Comparison of ENCODE assay signal across 34 cellular contexts in the genomic region with DNA sequence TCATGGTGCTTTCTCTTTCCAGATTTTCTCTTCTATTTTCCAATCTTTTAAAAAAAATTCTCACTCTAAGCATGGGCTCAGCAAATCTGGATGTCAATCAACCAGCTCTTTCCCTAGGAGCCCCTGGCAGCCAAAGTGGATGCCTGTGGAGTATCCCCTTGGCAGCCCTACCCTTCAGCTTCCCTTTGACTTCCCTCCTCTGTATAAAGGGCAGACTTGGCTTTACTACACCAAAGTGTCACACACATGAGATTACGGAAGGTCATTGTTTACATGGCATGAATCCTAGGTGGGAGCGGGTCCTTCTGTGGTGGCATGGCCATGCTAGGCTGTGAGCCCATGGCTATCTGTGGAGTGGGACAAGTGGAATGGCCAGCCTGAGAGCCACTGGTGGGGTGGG.
"Had no signal": no experiment of that assay in that cellular context is flagged by ENCODE, and none has a peak within 500 bp of the region (broad histone marks: within the 10 kb centered on the region; RNA-seq: fewer than 3 reads in every experiment).

No MANE protein-coding gene starts in this region.

- FAIRE-seq: astrocyte, bronchial epithelial cell, K562 had no signal

- H3K9me3 Mint-ChIP-seq: activated naive CD4-positive, alpha-beta T cell treated with anti-CD3 and anti-CD28 coated beads for 36 hours had no signal

- H3K9me3 ChIP-seq: adrenal gland, body of pancreas, Peyer's patch had no signal

- H3K4me3 ChIP-seq: adrenal gland, body of pancreas, K562, Peyer's patch had no signal

- H3K4me3 Mint-ChIP-seq: activated B cell treated with CpG ODN at 0.5 μM for 24 hours; activated CD8-positive, alpha-beta T cell treated with anti-CD3 and anti-CD28 coated beads for 36 hours; activated naive CD4-positive, alpha-beta T cell treated with anti-CD3 and anti-CD28 coated beads for 36 hours; activated T-cell treated with anti-CD3 and anti-CD28 coated beads, Interleukin-2, amount 50 U/mL, for 72 hours; activated T-helper 17 cell treated with anti-CD3 and anti-CD28 coated beads, Interleukin-2, amount 50 U/mL, for 72 hours had no signal

- H3K27me3 ChIP-seq: adrenal gland, body of pancreas, Peyer's patch had no signal

- H3K36me3 Mint-ChIP-seq: activated naive CD4-positive, alpha-beta T cell treated with anti-CD3 and anti-CD28 coated beads, Interleukin-2, amount 50 U/mL, for 72 hours had no signal

- DNase-seq: activated B cell treated with CpG ODN at 0.5 μM for 24 hours; activated CD4-positive, alpha-beta T cell treated with anti-CD3 and anti-CD28 coated beads for 4 hours; activated CD4-positive, CD25-positive, alpha-beta regulatory T cell treated with anti-CD3 and anti-CD28 coated beads, Interleukin-2, amount 50 U/mL, for 72 hours; activated CD8-positive, alpha-beta T cell treated with anti-CD3 and anti-CD28 coated beads for 36 hours; activated effector memory CD4-positive, alpha-beta T cell treated with anti-CD3 and anti-CD28 coated beads, Interleukin-2, amount 50 U/mL, for 16 hours; activated naive CD4-positive, alpha-beta T cell treated with anti-CD3 and anti-CD28 coated beads for 36 hours; activated T-cell treated with anti-CD3 and anti-CD28 coated beads, Interleukin-2, amount 50 U/mL, for 1 hour; activated T-cell treated with anti-CD3 and anti-CD28 coated beads, Interleukin-2, amount 50 U/mL, for 72 hours; adrenal gland; body of pancreas; IMR-90; NCI-H1092 treated with DMSO at 0.1 percent for 48 hours; NCI-H1417 treated with DMSO at 0.1 percent for 48 hours; NCI-H1930; NCI-H2081 treated with DMSO at 0.1 percent for 48 hours; NCI-H226; NCI-H446 treated with DMSO at 0.1 percent for 48 hours; NCI-H524; NCI-H69; NCI-H82; NK-92 treated with Interleukin-12 subunit alpha and Interleukin-12 subunit beta, amount 100 ng/mL, for 24 hours; PC-3; Peyer's patch; RPMI8226; SW 1271; T-helper 1 cell; T-helper 2 cell; T-helper 9 cell had no signal

- H3K36me3 ChIP-seq: adrenal gland, Peyer's patch had no signal

- H3K27ac Mint-ChIP-seq: activated B cell treated with CpG ODN at 0.5 μM for 24 hours; activated CD8-positive, alpha-beta T cell treated with anti-CD3 and anti-CD28 coated beads for 36 hours; activated naive CD4-positive, alpha-beta T cell treated with anti-CD3 and anti-CD28 coated beads for 36 hours; activated naive CD4-positive, alpha-beta T cell treated with anti-CD3 and anti-CD28 coated beads, Interleukin-2, amount 50 U/mL, for 72 hours; activated T-cell treated with anti-CD3 and anti-CD28 coated beads, Interleukin-2, amount 50 U/mL, for 72 hours; activated T-helper 17 cell treated with anti-CD3 and anti-CD28 coated beads, Interleukin-2, amount 50 U/mL, for 72 hours had no signal

- ATAC-seq: activated CD8-positive, alpha-beta T cell treated with anti-CD3 and anti-CD28 coated beads for 36 hours; activated naive CD4-positive, alpha-beta T cell treated with anti-CD3 and anti-CD28 coated beads, Interleukin-2, amount 50 U/mL, for 72 hours; activated T-cell treated with anti-CD3 and anti-CD28 coated beads, Interleukin-2, amount 50 U/mL, for 72 hours; activated T-helper 17 cell treated with anti-CD3 and anti-CD28 coated beads, Interleukin-2, amount 50 U/mL, for 72 hours; body of pancreas; K562; PC-3 had no signal

- H3K27ac ChIP-seq: adrenal gland, body of pancreas, Peyer's patch, VCaP had no signal

- H3K4me1 ChIP-seq: adrenal gland, Peyer's patch had no signal

- H3K27me3 Mint-ChIP-seq: activated B cell treated with CpG ODN at 0.5 μM for 24 hours; activated CD8-positive, alpha-beta T cell treated with anti-CD3 and anti-CD28 coated beads for 36 hours; activated T-helper 17 cell treated with anti-CD3 and anti-CD28 coated beads, Interleukin-2, amount 50 U/mL, for 72 hours had no signal

- H3K4me1 Mint-ChIP-seq: activated B cell treated with CpG ODN at 0.5 μM for 24 hours; activated T-helper 17 cell treated with anti-CD3 and anti-CD28 coated beads, Interleukin-2, amount 50 U/mL, for 72 hours had no signal
